In genomic region chr1:171313319-171313834, GRCh38 we compare ENCODE assay signal across 1 cellular context.
TF ChIP-seq lines count a peak whose summit lies in the region.

No MANE protein-coding gene starts in this region.

TF ChIP-seq in H1, 55 proteins besides CTCF, POLR2A, EP300 and RAD21 (continued from another document):
- TF ChIP-seq MAX (IDR thresholded peaks at IDR 0.05), result no peak
